ENCODE assay signal across 8 cellular contexts in genomic region chr10:79982486-79982800, GRCh38. TPM values are rescaled to one million over a fixed set of nuclear protein-coding genes. Genes with fewer than 3 reads are reported as not detected.
A peak's percentile ranks its signal among the peaks of the same experiment; 100 is the strongest.
DNase-seq lines count a peak whose midpoint lies in the region; ATAC-seq and TF ChIP-seq lines count a peak whose summit lies in the region.

No MANE protein-coding gene starts in this region.

- peak overlapping the region; percentile 17 for H3K4me3 Mint-ChIP-seq in activated CD4-positive, alpha-beta T cell treated with anti-CD3 and anti-CD28 coated beads, Interleukin-2, amount 10 ng/mL, durations not matched to agents 24 days and 14 days
- no peak overlapping the region for H3K4me3 Mint-ChIP-seq in CD4-positive, alpha-beta T cell

- ATAC-seq in right lobe of liver (no peak), thoracic aorta (ENCODE audit: insufficient number of reproducible peaks, low FRiP score, low read depth) (no peak), HG02981 (IDR thresholded peaks at IDR 0.05; ENCODE audit: unreplicated experiment) (no peak)
- ATAC-seq in CD4-positive, alpha-beta T cell (ENCODE audit: poor library complexity), result no peak

- H3K4me1 ChIP-seq in right lobe of liver (peaks cover 0 to 11% (median 0%) of the 10 kb centered on the region in 4 donors), thoracic aorta (ENCODE audit: control insufficient read depth in 1 of 2, low read depth in 2 of 2) (peaks cover 10 to 25% of the 10 kb centered on the region in 2 donors)

- no peaks in the 10 kb centered on the region for H3K36me3 ChIP-seq in brain microvascular endothelial cell (replicated peaks)
- no peaks in the 10 kb centered on the region for H3K36me3 ChIP-seq in right lobe of liver
- H3K36me3 ChIP-seq in thoracic aorta, result no peaks in the 10 kb centered on the region

- H3K27ac ChIP-seq in brain microvascular endothelial cell (no peak overlapping the region), right lobe of liver (peak overlapping the region in 1 of 3 donors; percentile 49), thoracic aorta (peak overlapping the region in 1 of 2 donors; percentile 92)
- no peak overlapping the region for H3K27ac ChIP-seq in CD4-positive, alpha-beta T cell (ENCODE audit: low read depth, low read length)

- no peak for TF ChIP-seq POLR2A in right lobe of liver (IDR thresholded peaks at IDR 0.05)

- H3K9me3 ChIP-seq in right lobe of liver, result no peaks in the 10 kb centered on the region
- H3K9me3 ChIP-seq in thoracic aorta, result no peaks in the 10 kb centered on the region
- no peaks in the 10 kb centered on the region for H3K9me3 ChIP-seq in CD4-positive, alpha-beta T cell (ENCODE audit: control insufficient read depth, low read length)

- no peaks in the 10 kb centered on the region for H3K9me3 Mint-ChIP-seq in activated CD4-positive, alpha-beta T cell treated with anti-CD3 and anti-CD28 coated beads, Interleukin-2, amount 10 ng/mL, durations not matched to agents 24 days and 14 days
- H3K9me3 Mint-ChIP-seq in CD4-positive, alpha-beta T cell, result no peaks in the 10 kb centered on the region

- H3K27ac Mint-ChIP-seq in activated CD4-positive, alpha-beta T cell treated with anti-CD3 and anti-CD28 coated beads, Interleukin-2, amount 10 ng/mL, durations not matched to agents 24 days and 14 days, result no peak overlapping the region
- H3K27ac Mint-ChIP-seq in CD4-positive, alpha-beta T cell, result no peak overlapping the region

- WGBS in right lobe of liver (ENCODE audit: insufficient coverage, low coverage, low lambda C conversion rate, missing lambda C conversion rate), result 27% methylated on average over 3 of the region's 11 CpGs

- H3K27me3 Mint-ChIP-seq in activated CD4-positive, alpha-beta T cell treated with anti-CD3 and anti-CD28 coated beads, Interleukin-2, amount 10 ng/mL, durations not matched to agents 24 days and 14 days, result peaks cover 64% of the 10 kb centered on the region
- H3K27me3 Mint-ChIP-seq in CD4-positive, alpha-beta T cell, result peaks cover 78% of the 10 kb centered on the region

- intact Hi-C loops in activated CD4-positive, alpha-beta T cell treated with anti-CD3 and anti-CD28 coated beads, Interleukin-2, amount 10 ng/mL, durations not matched to agents 24 days and 14 days (cut with micrococcal nuclease), result no loop called here
- intact Hi-C loops in right lobe of liver (cut with DNase I), result no loop called here
- intact Hi-C loops in CD4-positive, alpha-beta T cell (cut with DNase I, micrococcal nuclease), result no loop called here

- in situ Hi-C loops in brain microvascular endothelial cell (cut with HindIII; ENCODE audit: low pct_ligation_motif_present, low sequenced_read_pairs), result no loop called here

- CTCF ChIA-PET in CD4-positive, alpha-beta T cell (lab: Charles Lee), result no interaction called here

- POLR2A ChIA-PET in CD4-positive, alpha-beta T cell (lab: Charles Lee), result no interaction called here

- TF ChIP-seq CTCF in brain microvascular endothelial cell (IDR thresholded peaks at IDR 0.05; ENCODE audit: low read depth, low read length, missing control alignments) (no peak), right lobe of liver (IDR thresholded peaks at IDR 0.05) (no peak), thoracic aorta (IDR thresholded peaks at IDR 0.05) (no peak)
- no peak for TF ChIP-seq CTCF in CD4-positive, alpha-beta T cell (IDR thresholded peaks at IDR 0.05)

- DNase-seq in activated CD4-positive, alpha-beta T cell treated with anti-CD3 and anti-CD28 coated beads, Interleukin-2, amount 10 ng/mL, durations not matched to agents 24 days and 14 days, result no peak
- DNase-seq in activated CD4-positive, alpha-beta T cell treated with anti-CD3 and anti-CD28 coated beads, Interleukin-2, amount 50 U/mL, for 1 hour, result no peak
- DNase-seq in brain microvascular endothelial cell (no peak), right lobe of liver (no peak), thoracic aorta (ENCODE audit: low spot score) (no peak)
- DNase-seq in CD4-positive, alpha-beta T cell, result no peak
- no peak for DNase-seq in effector CD8-positive, alpha-beta T cell (lab: John Stamatoyannopoulos, UW)

- H3K4me3 ChIP-seq in brain microvascular endothelial cell (ENCODE audit: low read depth, low read length), result peak overlapping the region; percentile 17
- peak overlapping the region; percentile 68 to 77 (median 69) for H3K4me3 ChIP-seq in right lobe of liver
- H3K4me3 ChIP-seq in thoracic aorta, result peak overlapping the region; percentile 79

- no peaks in the 10 kb centered on the region for H3K36me3 Mint-ChIP-seq in activated CD4-positive, alpha-beta T cell treated with anti-CD3 and anti-CD28 coated beads, Interleukin-2, amount 10 ng/mL, durations not matched to agents 24 days and 14 days (ENCODE audit: low read depth)
- no peaks in the 10 kb centered on the region for H3K36me3 Mint-ChIP-seq in CD4-positive, alpha-beta T cell (ENCODE audit: low read depth)

- H3K27me3 ChIP-seq in brain microvascular endothelial cell (replicated peaks) (peaks cover 27% of the 10 kb centered on the region), right lobe of liver (no peaks in the 10 kb centered on the region), thoracic aorta (replicated peaks; ENCODE audit: insufficient read depth) (no peaks in the 10 kb centered on the region)
- H3K27me3 ChIP-seq in CD4-positive, alpha-beta T cell (ENCODE audit: control insufficient read depth, insufficient read depth, low read length), result peaks cover 37% of the 10 kb centered on the region

- H3K4me1 Mint-ChIP-seq in activated CD4-positive, alpha-beta T cell treated with anti-CD3 and anti-CD28 coated beads, Interleukin-2, amount 10 ng/mL, durations not matched to agents 24 days and 14 days, result peaks cover 20% of the 10 kb centered on the region
- H3K4me1 Mint-ChIP-seq in CD4-positive, alpha-beta T cell (ENCODE audit: low read depth), result peaks cover 12% of the 10 kb centered on the region

RNA-seq across cellular contexts. Expression of gene SFTPD, which starts 33.5 kb away (rescaled TPM):
- total RNA-seq in activated CD4-positive, alpha-beta T cell treated with anti-CD3 and anti-CD28 coated beads, Interleukin-2, amount 10 ng/mL, durations not matched to agents 24 days and 14 days, result not detected in 2 replicates
- under 1 TPM in 3 of 6 experiments, not detected in 3; 0.35 to 0.59 (median 0.51) TPM for total RNA-seq in right lobe of liver
- total RNA-seq in thoracic aorta, result 1 to 10 TPM in 1 of 2 donors, not detected in 1; 2.6 TPM
- total RNA-seq in CD4-positive, alpha-beta T cell, result not detected

Comparison
In these comparisons a context has a peak if more than half of its experiments do, and no peak if none do; other contexts are left out.
1. H3K4me3 ChIP-seq: peak in every context shown above with its lines; median percentile 79 in thoracic aorta; 69 in right lobe of liver; 17 in brain microvascular endothelial cell.